ENCODE assay signal across 14 cellular contexts in the genomic region with DNA sequence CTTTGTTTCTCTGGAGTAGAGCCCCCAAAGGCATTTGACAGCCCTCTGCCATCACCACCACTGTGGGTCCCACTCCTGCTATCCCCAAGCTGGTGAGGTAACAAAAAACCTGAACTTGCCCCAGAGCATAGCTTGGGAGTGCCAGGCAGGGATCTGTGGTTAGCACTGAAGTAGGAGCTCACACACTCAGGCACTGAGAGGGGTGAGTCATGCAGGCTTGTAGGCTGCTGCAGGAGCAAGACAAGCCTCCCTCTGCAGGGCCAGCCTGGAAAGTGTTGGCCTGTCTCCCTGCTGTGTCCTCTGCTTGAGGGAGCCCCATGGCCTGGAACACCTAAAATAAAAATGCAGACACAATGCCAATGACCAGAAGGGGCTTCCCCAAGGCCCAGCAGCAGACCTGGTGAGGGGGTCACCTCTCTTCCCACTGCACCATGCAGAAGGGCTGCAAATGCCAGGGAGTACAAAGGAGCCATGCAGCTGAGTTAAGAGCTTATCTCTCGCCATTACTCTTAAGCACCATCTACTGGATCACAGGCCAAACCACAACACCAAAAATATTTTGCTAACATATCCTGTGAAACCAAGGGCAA.
DNase-seq lines count a peak whose midpoint lies in the region; ATAC-seq and TF ChIP-seq lines count a peak whose summit lies in the region.
"Had no signal": no experiment of that assay in that cellular context is flagged by ENCODE, and none has a peak within 500 bp of the region (broad histone marks: within the 10 kb centered on the region; RNA-seq: fewer than 3 reads in every experiment).

No MANE protein-coding gene starts in this region.

- peak; percentile 38 for TF ChIP-seq CTCF in GM12865 (IDR thresholded peaks at IDR 0.05; ENCODE audit: insufficient read depth, low read depth, low read length, missing control alignments)
- 0 out of 2 replicates have a peak, but pooled peaks have one; percentile 5 for TF ChIP-seq CTCF in WERI-Rb-1 (IDR thresholded peaks at IDR 0.05; ENCODE audit: low read depth, low read length)
- peak; percentile 7 for TF ChIP-seq CTCF in neural progenitor cell (IDR thresholded peaks at IDR 0.05)

- H3K27ac ChIP-seq in WERI-Rb-1 (no peak overlapping the region), neural progenitor cell (no peak overlapping the region)
- H3K27ac ChIP-seq: prostate gland had no signal

- H3K36me3 Mint-ChIP-seq in neural progenitor cell, result no peaks in the 10 kb centered on the region

- H3K36me3 ChIP-seq in MG63 (no peaks in the 10 kb centered on the region), WERI-Rb-1 (no peaks in the 10 kb centered on the region), neural progenitor cell (no peaks in the 10 kb centered on the region)
- H3K36me3 ChIP-seq: prostate gland had no signal

- H3K9me3 ChIP-seq in MG63, result no peaks in the 10 kb centered on the region
- H3K9me3 ChIP-seq in WERI-Rb-1 (ENCODE audit: severe bottlenecking), result no peaks in the 10 kb centered on the region
- peaks cover 9% of the 10 kb centered on the region for H3K9me3 ChIP-seq in neural progenitor cell (ENCODE audit: low read depth)
- H3K9me3 ChIP-seq: prostate gland had no signal

- H3K4me1 ChIP-seq in neural progenitor cell, result no peaks in the 10 kb centered on the region
- H3K4me1 ChIP-seq: prostate gland had no signal

- peaks cover 2% of the 10 kb centered on the region for H3K27me3 Mint-ChIP-seq in neural progenitor cell (ENCODE audit: insufficient read depth, low read depth)

- no peaks in the 10 kb centered on the region for H4K20me1 ChIP-seq in neural progenitor cell (ENCODE audit: low read depth)

- no peak overlapping the region for H2AFZ ChIP-seq in neural progenitor cell (replicated peaks)

- DNase-seq in GM12865 (ENCODE audit: low read depth), result peak; percentile 33
- DNase-seq in MG63, result peak; percentile 74
- DNase-seq in WERI-Rb-1, result no peak
- DNase-seq in neural progenitor cell (ENCODE audit: low spot score), result no peak
- no peak for DNase-seq in ecto neural progenitor cell (ENCODE audit: low spot score)
- no peak for DNase-seq in COLO668 (lab: John Stamatoyannopoulos, UW; ENCODE audit: unreplicated experiment)
- DNase-seq: activated CD4-positive, alpha-beta memory T cell treated with anti-CD3 and anti-CD28 coated beads, Interleukin-2, amount 10 ng/mL, durations not matched to agents 7 days and 5 days; dermis blood vessel endothelial cell; NCI-H187; stimulated activated CD4-positive, alpha-beta T cell treated with anti-CD3 and anti-CD28 coated beads, Interleukin-4, amount 100 ng/mL, for 24 hours had no signal

- H3K27ac Mint-ChIP-seq in neural progenitor cell, result no peak overlapping the region
- H3K27ac Mint-ChIP-seq: activated CD4-positive, alpha-beta memory T cell treated with anti-CD3 and anti-CD28 coated beads, Interleukin-2, amount 10 ng/mL, durations not matched to agents 7 days and 5 days; activated naive CD8-positive, alpha-beta T cell had no signal

- no peak overlapping the region for H3K4me3 ChIP-seq in GM12865 (ENCODE audit: low read depth, low read length)
- H3K4me3 ChIP-seq in MG63, result no peak overlapping the region
- no peak overlapping the region for H3K4me3 ChIP-seq in WERI-Rb-1 (ENCODE audit: low read depth, low read length)
- no peak overlapping the region for H3K4me3 ChIP-seq in neural progenitor cell
- H3K4me3 ChIP-seq: prostate gland had no signal

- H3K9me3 Mint-ChIP-seq in neural progenitor cell, result peaks cover 15% of the 10 kb centered on the region
- H3K9me3 Mint-ChIP-seq: activated CD4-positive, alpha-beta memory T cell treated with anti-CD3 and anti-CD28 coated beads, Interleukin-2, amount 10 ng/mL, durations not matched to agents 7 days and 5 days had no signal

- no peaks in the 10 kb centered on the region for H3K79me2 ChIP-seq in neural progenitor cell (ENCODE audit: low read depth)

- H3K9ac ChIP-seq in neural progenitor cell, result no peak overlapping the region

- H3K4me2 ChIP-seq in neural progenitor cell, result no peak overlapping the region

- no peaks in the 10 kb centered on the region for H3F3A ChIP-seq in neural progenitor cell (ENCODE audit: low read depth)

- H3K4me1 Mint-ChIP-seq in neural progenitor cell, result no peaks in the 10 kb centered on the region
- H3K4me1 Mint-ChIP-seq: activated CD4-positive, alpha-beta memory T cell treated with anti-CD3 and anti-CD28 coated beads, Interleukin-2, amount 10 ng/mL, durations not matched to agents 7 days and 5 days had no signal

- H3K27me3 ChIP-seq in MG63 (no peaks in the 10 kb centered on the region), WERI-Rb-1 (ENCODE audit: insufficient read depth, low read depth, severe bottlenecking) (no peaks in the 10 kb centered on the region), neural progenitor cell (no peaks in the 10 kb centered on the region)

- H3K4me3 Mint-ChIP-seq in neural progenitor cell, result no peak overlapping the region
- H3K4me3 Mint-ChIP-seq: activated CD4-positive, alpha-beta memory T cell treated with anti-CD3 and anti-CD28 coated beads, Interleukin-2, amount 10 ng/mL, durations not matched to agents 7 days and 5 days; activated naive CD8-positive, alpha-beta T cell had no signal

- ATAC-seq in GM21786 (IDR thresholded peaks at IDR 0.05; ENCODE audit: unreplicated experiment) (no peak), GM21723 (IDR thresholded peaks at IDR 0.05; ENCODE audit: unreplicated experiment) (no peak)

Comparison
In these comparisons a context has a peak if more than half of its experiments do, and no peak if none do; other contexts are left out.
1. DNase-seq: peak in GM12865 (single experiment) and MG63 (single experiment); none in WERI-Rb-1 (single experiment), neural progenitor cell (single experiment), ecto neural progenitor cell (single experiment) and COLO668 (single experiment).
2. Peak in every context shown above with its lines, with median percentiles within 50 percentile points of each other: CTCF ChIP-seq.